1 cellular context compared by ENCODE assay signal in the genomic region with DNA sequence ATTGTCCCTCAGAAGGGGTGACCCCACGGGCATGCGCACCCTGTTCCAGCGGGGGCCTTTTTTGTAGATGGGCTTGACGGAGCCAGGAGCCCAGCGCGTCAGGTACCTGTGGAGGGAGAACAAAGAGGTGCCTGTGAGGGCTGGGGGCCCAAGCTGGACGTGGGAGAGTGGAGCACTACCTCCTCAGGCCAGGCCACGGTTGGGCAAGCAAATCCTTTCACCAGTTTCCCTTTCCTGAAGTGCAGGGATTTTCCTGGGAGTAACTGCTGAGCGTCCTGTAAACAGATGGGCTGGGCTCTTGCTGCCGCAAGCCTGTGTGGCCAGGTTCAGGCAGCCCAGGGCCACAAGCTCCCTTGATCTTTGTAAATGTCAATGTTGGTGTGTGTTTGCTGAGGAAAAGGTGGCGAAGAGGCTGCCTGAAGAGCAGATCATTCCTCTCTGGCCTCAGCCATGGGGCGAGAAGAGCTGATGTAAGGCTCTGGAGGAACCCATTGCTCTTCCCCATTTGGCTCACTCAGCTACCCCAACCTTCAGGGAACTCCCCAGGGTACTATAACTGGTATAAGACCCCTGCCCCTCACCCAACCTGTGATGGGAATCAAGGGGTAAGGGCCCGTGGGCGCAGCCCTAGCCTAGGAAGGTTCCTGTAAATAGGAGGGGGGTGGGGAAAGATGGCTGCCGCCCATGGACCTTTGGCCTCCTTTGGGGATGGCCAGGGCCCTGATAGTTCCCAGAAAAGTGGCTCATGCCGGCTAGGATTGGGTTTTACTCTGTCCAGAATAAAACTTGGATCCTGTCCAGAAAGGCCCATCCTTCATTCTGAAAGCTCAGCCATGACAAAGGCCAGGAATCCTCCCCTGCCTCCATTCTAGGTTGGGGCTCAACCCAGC.
TF ChIP-seq lines count a peak whose summit lies in the region.

No MANE protein-coding gene starts in this region.

TF ChIP-seq in HepG2, 621 proteins besides CTCF, POLR2A, EP300 and RAD21 (continued from another document and continues in another):
- TF ChIP-seq, protein P1, sequence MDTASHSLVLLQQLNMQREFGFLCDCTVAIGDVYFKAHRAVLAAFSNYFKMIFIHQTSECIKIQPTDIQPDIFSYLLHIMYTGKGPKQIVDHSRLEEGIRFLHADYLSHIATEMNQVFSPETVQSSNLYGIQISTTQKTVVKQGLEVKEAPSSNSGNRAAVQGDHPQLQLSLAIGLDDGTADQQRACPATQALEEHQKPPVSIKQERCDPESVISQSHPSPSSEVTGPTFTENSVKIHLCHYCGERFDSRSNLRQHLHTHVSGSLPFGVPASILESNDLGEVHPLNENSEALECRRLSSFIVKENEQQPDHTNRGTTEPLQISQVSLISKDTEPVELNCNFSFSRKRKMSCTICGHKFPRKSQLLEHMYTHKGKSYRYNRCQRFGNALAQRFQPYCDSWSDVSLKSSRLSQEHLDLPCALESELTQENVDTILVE (CRISPR knock-in tag; IDR thresholded peaks at IDR 0.05), result no peak
- TF ChIP-seq, protein P2, sequence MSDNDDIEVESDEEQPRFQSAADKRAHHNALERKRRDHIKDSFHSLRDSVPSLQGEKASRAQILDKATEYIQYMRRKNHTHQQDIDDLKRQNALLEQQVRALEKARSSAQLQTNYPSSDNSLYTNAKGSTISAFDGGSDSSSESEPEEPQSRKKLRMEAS (IDR thresholded peaks at IDR 0.05), result peak; percentile 55; the same call in 1 of the 2 replicates
- TF ChIP-seq ZNF800 (CRISPR knock-in tag; IDR thresholded peaks at IDR 0.05) (no peak), ZNF777 (CRISPR knock-in tag; IDR thresholded peaks at IDR 0.05) (no peak), ESRRA (CRISPR knock-in tag; IDR thresholded peaks at IDR 0.05; ENCODE audit: low read depth) (0 out of 2 replicates have a peak, but pooled peaks have one; percentile 58), PAX8 (CRISPR knock-in tag; IDR thresholded peaks at IDR 0.05; ENCODE audit: borderline replicate concordance) (no peak), ZFP36 (IDR thresholded peaks at IDR 0.05; ENCODE audit: borderline replicate concordance, low read depth, low read length, partially characterized antibody) (peak; percentile 20), ZNF609 (CRISPR knock-in tag; IDR thresholded peaks at IDR 0.05; ENCODE audit: borderline replicate concordance) (peak; percentile 89), ATF7-NPFF (CRISPR knock-in tag; IDR thresholded peaks at IDR 0.05; ENCODE audit: low read depth) (0 out of 2 replicates have a peak, but pooled peaks have one; percentile 54), SIN3A (IDR thresholded peaks at IDR 0.05; ENCODE audit: borderline replicate concordance, low read depth, low read length) (peak; percentile 82; the same call in 1 of the 2 replicates), ZNF30 (CRISPR knock-in tag; IDR thresholded peaks at IDR 0.05) (no peak), ZSCAN29 (CRISPR knock-in tag; conservative IDR thresholded peaks at IDR 0.05) (no peak), HIC2 (CRISPR knock-in tag; IDR thresholded peaks at IDR 0.05; ENCODE audit: low read depth) (peak; percentile 48; the same call in 1 of the 2 replicates), ZBTB37 (CRISPR knock-in tag; IDR thresholded peaks at IDR 0.05) (no peak; the same call in 1 of the 2 replicates), ZNF224 (CRISPR knock-in tag; IDR thresholded peaks at IDR 0.05) (peak; percentile 91; the same call in 1 of the 2 replicates), ZNF275 (CRISPR knock-in tag; IDR thresholded peaks at IDR 0.05; ENCODE audit: borderline replicate concordance) (peak; percentile 86; the same call in 1 of the 2 replicates), TSC22D2 (CRISPR knock-in tag; IDR thresholded peaks at IDR 0.05; ENCODE audit: borderline replicate concordance) (no peak), SP5 (CRISPR knock-in tag; IDR thresholded peaks at IDR 0.05; ENCODE audit: borderline replicate concordance, low read depth) (peak; percentile 92), TBX3 (IDR thresholded peaks at IDR 0.05; ENCODE audit: borderline replicate concordance) (peak; percentile 64; the same call in 1 of the 2 replicates), SSRP1 (CRISPR knock-in tag; IDR thresholded peaks at IDR 0.05) (peak; percentile 9; the same call in 1 of the 2 replicates), YEATS2 (CRISPR knock-in tag; IDR thresholded peaks at IDR 0.05; ENCODE audit: borderline replicate concordance) (peak; percentile 21; the same call in 1 of the 2 replicates), SATB2 (CRISPR knock-in tag; IDR thresholded peaks at IDR 0.05) (no peak), DMAP1 (CRISPR knock-in tag; IDR thresholded peaks at IDR 0.05) (no peak), RFX1 (IDR thresholded peaks at IDR 0.05) (no peak), ZNF629 (CRISPR knock-in tag; conservative IDR thresholded peaks at IDR 0.05) (peak; percentile 33; the same call in 1 of the 2 replicates), MATR3 (CRISPR knock-in tag; IDR thresholded peaks at IDR 0.05) (no peak), RBAK (CRISPR knock-in tag; IDR thresholded peaks at IDR 0.05) (no peak; the same call in 1 of the 2 replicates)
- TF ChIP-seq, protein P3, sequence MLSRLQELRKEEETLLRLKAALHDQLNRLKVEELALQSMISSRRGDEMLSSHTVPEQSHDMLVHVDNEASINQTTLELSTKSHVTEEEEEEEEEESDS (CRISPR knock-in tag; IDR thresholded peaks at IDR 0.05; ENCODE audit: borderline replicate concordance), result peak; percentile 40; the same call in 1 of the 2 replicates
- TF ChIP-seq, protein P4, sequence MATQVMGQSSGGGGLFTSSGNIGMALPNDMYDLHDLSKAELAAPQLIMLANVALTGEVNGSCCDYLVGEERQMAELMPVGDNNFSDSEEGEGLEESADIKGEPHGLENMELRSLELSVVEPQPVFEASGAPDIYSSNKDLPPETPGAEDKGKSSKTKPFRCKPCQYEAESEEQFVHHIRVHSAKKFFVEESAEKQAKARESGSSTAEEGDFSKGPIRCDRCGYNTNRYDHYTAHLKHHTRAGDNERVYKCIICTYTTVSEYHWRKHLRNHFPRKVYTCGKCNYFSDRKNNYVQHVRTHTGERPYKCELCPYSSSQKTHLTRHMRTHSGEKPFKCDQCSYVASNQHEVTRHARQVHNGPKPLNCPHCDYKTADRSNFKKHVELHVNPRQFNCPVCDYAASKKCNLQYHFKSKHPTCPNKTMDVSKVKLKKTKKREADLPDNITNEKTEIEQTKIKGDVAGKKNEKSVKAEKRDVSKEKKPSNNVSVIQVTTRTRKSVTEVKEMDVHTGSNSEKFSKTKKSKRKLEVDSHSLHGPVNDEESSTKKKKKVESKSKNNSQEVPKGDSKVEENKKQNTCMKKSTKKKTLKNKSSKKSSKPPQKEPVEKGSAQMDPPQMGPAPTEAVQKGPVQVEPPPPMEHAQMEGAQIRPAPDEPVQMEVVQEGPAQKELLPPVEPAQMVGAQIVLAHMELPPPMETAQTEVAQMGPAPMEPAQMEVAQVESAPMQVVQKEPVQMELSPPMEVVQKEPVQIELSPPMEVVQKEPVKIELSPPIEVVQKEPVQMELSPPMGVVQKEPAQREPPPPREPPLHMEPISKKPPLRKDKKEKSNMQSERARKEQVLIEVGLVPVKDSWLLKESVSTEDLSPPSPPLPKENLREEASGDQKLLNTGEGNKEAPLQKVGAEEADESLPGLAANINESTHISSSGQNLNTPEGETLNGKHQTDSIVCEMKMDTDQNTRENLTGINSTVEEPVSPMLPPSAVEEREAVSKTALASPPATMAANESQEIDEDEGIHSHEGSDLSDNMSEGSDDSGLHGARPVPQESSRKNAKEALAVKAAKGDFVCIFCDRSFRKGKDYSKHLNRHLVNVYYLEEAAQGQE (IDR thresholded peaks at IDR 0.05; ENCODE audit: borderline replicate concordance in 1 of 2, low read depth in 1 of 2, low read length in 2 of 2), result peak in 1 of 2 experiments; percentile 75; a peak in 1 of 4 replicates
- TF ChIP-seq, protein P5, sequence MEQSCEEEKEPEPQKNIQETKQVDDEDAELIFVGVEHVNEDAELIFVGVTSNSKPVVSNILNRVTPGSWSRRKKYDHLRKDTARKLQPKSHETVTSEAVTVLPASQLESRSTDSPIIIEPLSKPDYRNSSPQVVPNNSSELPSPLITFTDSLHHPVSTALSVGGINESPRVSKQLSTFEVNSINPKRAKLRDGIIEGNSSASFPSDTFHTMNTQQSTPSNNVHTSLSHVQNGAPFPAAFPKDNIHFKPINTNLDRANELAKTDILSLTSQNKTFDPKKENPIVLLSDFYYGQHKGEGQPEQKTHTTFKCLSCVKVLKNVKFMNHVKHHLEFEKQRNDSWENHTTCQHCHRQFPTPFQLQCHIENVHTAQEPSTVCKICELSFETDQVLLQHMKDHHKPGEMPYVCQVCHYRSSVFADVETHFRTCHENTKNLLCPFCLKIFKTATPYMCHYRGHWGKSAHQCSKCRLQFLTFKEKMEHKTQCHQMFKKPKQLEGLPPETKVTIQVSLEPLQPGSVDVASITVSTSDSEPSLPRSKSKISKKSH (CRISPR knock-in tag; IDR thresholded peaks at IDR 0.05; ENCODE audit: borderline replicate concordance), result no peak
- TF ChIP-seq, protein P6, sequence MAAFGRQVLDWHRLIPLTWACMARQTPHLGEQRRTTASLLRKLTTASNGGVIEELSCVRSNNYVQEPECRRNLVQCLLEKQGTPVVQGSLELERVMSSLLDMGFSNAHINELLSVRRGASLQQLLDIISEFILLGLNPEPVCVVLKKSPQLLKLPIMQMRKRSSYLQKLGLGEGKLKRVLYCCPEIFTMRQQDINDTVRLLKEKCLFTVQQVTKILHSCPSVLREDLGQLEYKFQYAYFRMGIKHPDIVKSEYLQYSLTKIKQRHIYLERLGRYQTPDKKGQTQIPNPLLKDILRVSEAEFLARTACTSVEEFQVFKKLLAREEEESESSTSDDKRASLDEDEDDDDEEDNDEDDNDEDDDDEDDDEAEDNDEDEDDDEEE (CRISPR knock-in tag; IDR thresholded peaks at IDR 0.05), result no peak
